ENCODE assay signal across 13 cellular contexts in genomic region chr1:203597386-203598040, GRCh38. TPM values are rescaled to one million over a fixed set of nuclear protein-coding genes. Genes with fewer than 3 reads are reported as not detected.
A peak's percentile ranks its signal among the peaks of the same experiment; 100 is the strongest.
DNase-seq lines count a peak whose midpoint lies in the region; ATAC-seq and TF ChIP-seq lines count a peak whose summit lies in the region.
"Had no signal": no experiment of that assay in that cellular context is flagged by ENCODE, and none has a peak within 500 bp of the region (broad histone marks: within the 10 kb centered on the region; RNA-seq: fewer than 3 reads in every experiment).

No MANE protein-coding gene starts in this region.

- H3K27me3 ChIP-seq in esophagus muscularis mucosa (no peaks in the 10 kb centered on the region), muscle layer of duodenum (ENCODE audit: low read depth, low read length) (no peaks in the 10 kb centered on the region), uterus (no peaks in the 10 kb centered on the region), breast epithelium (no peaks in the 10 kb centered on the region)

- no peak for DNase-seq in activated naive CD8-positive, alpha-beta T cell treated with anti-CD3 and anti-CD28 coated beads, Interleukin-2, amount 10 ng/mL, durations not matched to agents 7 days and 5 days
- DNase-seq in activated naive CD8-positive, alpha-beta T cell treated with anti-CD3 and anti-CD28 coated beads, Interleukin-2, amount 50 U/mL, for 24 hours, result no peak
- DNase-seq in esophagus muscularis mucosa (ENCODE audit: extremely low spot score) (no peak), uterus (peak; percentile 80 to 82), breast epithelium (ENCODE audit: low spot score in 2 of 2) (no peak), epidermal melanocyte (ENCODE audit: insufficient read length, low spot score) (no peak)
- DNase-seq: activated CD4-positive, alpha-beta T cell treated with anti-CD3 and anti-CD28 coated beads for 1 hour; activated T-cell treated with anti-CD3 and anti-CD28 coated beads, Interleukin-2, amount 50 U/mL, for 4 hours; effector CD8-positive, alpha-beta T cell had no signal

- H3K4me3 Mint-ChIP-seq in activated naive CD8-positive, alpha-beta T cell treated with anti-CD3 and anti-CD28 coated beads, Interleukin-2, amount 10 ng/mL, durations not matched to agents 7 days and 5 days, result no peak overlapping the region
- no peak overlapping the region for H3K4me3 Mint-ChIP-seq in activated naive CD8-positive, alpha-beta T cell treated with anti-CD3 and anti-CD28 coated beads, Interleukin-2, amount 50 U/mL, for 24 hours
- H3K4me3 Mint-ChIP-seq: activated T-cell treated with anti-CD3 and anti-CD28 coated beads, Interleukin-2, amount 50 U/mL, for 4 hours had no signal

- 27% methylated on average over 9 of the region's 11 CpGs for WGBS in esophagus muscularis mucosa

- POLR2A ChIA-PET in activated naive CD8-positive, alpha-beta T cell treated with anti-CD3 and anti-CD28 coated beads, Interleukin-2, amount 10 ng/mL, durations not matched to agents 7 days and 5 days (lab: Charles Lee), result interaction anchor here (0.9 to 1.6 kb wide), 2 partner anchors 9 to 23 kb away, joined by 3 to 6 read pairs; no protein-coding TSS in a partner anchor

- no peaks in the 10 kb centered on the region for H3K9me3 Mint-ChIP-seq in activated naive CD8-positive, alpha-beta T cell treated with anti-CD3 and anti-CD28 coated beads, Interleukin-2, amount 10 ng/mL, durations not matched to agents 7 days and 5 days
- no peaks in the 10 kb centered on the region for H3K9me3 Mint-ChIP-seq in activated naive CD8-positive, alpha-beta T cell treated with anti-CD3 and anti-CD28 coated beads, Interleukin-2, amount 50 U/mL, for 24 hours
- H3K9me3 Mint-ChIP-seq: activated T-cell treated with anti-CD3 and anti-CD28 coated beads, Interleukin-2, amount 50 U/mL, for 4 hours had no signal

- TF ChIP-seq POLR2A in esophagus muscularis mucosa (IDR thresholded peaks at IDR 0.05; ENCODE audit: low read depth), result no peak
- no peak for TF ChIP-seq POLR2A in uterus (IDR thresholded peaks at IDR 0.05)
- no peak for TF ChIP-seq POLR2A in breast epithelium (IDR thresholded peaks at IDR 0.05)

- H3K36me3 Mint-ChIP-seq in activated naive CD8-positive, alpha-beta T cell treated with anti-CD3 and anti-CD28 coated beads, Interleukin-2, amount 10 ng/mL, durations not matched to agents 7 days and 5 days, result no peaks in the 10 kb centered on the region
- no peaks in the 10 kb centered on the region for H3K36me3 Mint-ChIP-seq in activated naive CD8-positive, alpha-beta T cell treated with anti-CD3 and anti-CD28 coated beads, Interleukin-2, amount 50 U/mL, for 24 hours (ENCODE audit: low read depth)

- H3K36me3 ChIP-seq in esophagus muscularis mucosa (no peaks in the 10 kb centered on the region), muscle layer of duodenum (ENCODE audit: control insufficient read depth in 1 of 2, insufficient read depth in 2 of 2, low read length in 2 of 2) (no peaks in the 10 kb centered on the region), uterus (no peaks in the 10 kb centered on the region), breast epithelium (no peaks in the 10 kb centered on the region)

- no peak for ATAC-seq in activated naive CD8-positive, alpha-beta T cell treated with anti-CD3 and anti-CD28 coated beads, Interleukin-2, amount 10 ng/mL, durations not matched to agents 7 days and 5 days (ENCODE audit: low read depth)
- no peak for ATAC-seq in activated naive CD8-positive, alpha-beta T cell treated with anti-CD3 and anti-CD28 coated beads, Interleukin-2, amount 50 U/mL, for 24 hours
- no peak for ATAC-seq in GM18502 (IDR thresholded peaks at IDR 0.05; ENCODE audit: poor library complexity, unreplicated experiment)
- ATAC-seq: activated T-cell treated with anti-CD3 and anti-CD28 coated beads, Interleukin-2, amount 50 U/mL, for 4 hours; K562; SK-N-SH treated with all-trans-retinoic acid at 6 μM for 48 hours had no signal

- H3K4me1 ChIP-seq in esophagus muscularis mucosa (peaks cover 39 to 85% (median 64%) of the 10 kb centered on the region in 4 donors), muscle layer of duodenum (ENCODE audit: control insufficient read depth in 1 of 2, insufficient read depth in 2 of 2, low read length in 2 of 2) (peaks cover 14 to 43% of the 10 kb centered on the region in 2 donors), uterus (peaks cover 5 to 7% of the 10 kb centered on the region in 2 donors), breast epithelium (peaks cover 0 to 3% of the 10 kb centered on the region in 2 donors)

- H3K4me3 ChIP-seq in esophagus muscularis mucosa (peak overlapping the region; percentile 7 to 34 (median 30)), muscle layer of duodenum (ENCODE audit: low read depth in 1 of 2, low read length in 2 of 2) (no peak overlapping the region), uterus (no peak overlapping the region), breast epithelium (peak overlapping the region in 1 of 3 donors; percentile 40)
- H3K4me3 ChIP-seq: K562 had no signal

- H3K9me3 ChIP-seq in esophagus muscularis mucosa, result no peaks in the 10 kb centered on the region
- no peaks in the 10 kb centered on the region for H3K9me3 ChIP-seq in muscle layer of duodenum (ENCODE audit: control insufficient read depth in 1 of 2, low read length in 2 of 2)
- H3K9me3 ChIP-seq in uterus, result no peaks in the 10 kb centered on the region
- no peaks in the 10 kb centered on the region for H3K9me3 ChIP-seq in breast epithelium

- H3K4me1 Mint-ChIP-seq in activated naive CD8-positive, alpha-beta T cell treated with anti-CD3 and anti-CD28 coated beads, Interleukin-2, amount 10 ng/mL, durations not matched to agents 7 days and 5 days, result peaks cover 29% of the 10 kb centered on the region
- peaks cover 10% of the 10 kb centered on the region for H3K4me1 Mint-ChIP-seq in activated naive CD8-positive, alpha-beta T cell treated with anti-CD3 and anti-CD28 coated beads, Interleukin-2, amount 50 U/mL, for 24 hours

- no peaks in the 10 kb centered on the region for H3K27me3 Mint-ChIP-seq in activated naive CD8-positive, alpha-beta T cell treated with anti-CD3 and anti-CD28 coated beads, Interleukin-2, amount 10 ng/mL, durations not matched to agents 7 days and 5 days
- no peaks in the 10 kb centered on the region for H3K27me3 Mint-ChIP-seq in activated naive CD8-positive, alpha-beta T cell treated with anti-CD3 and anti-CD28 coated beads, Interleukin-2, amount 50 U/mL, for 24 hours

- no peak for TF ChIP-seq CTCF in esophagus muscularis mucosa (IDR thresholded peaks at IDR 0.05)
- TF ChIP-seq CTCF in uterus (IDR thresholded peaks at IDR 0.05), result no peak
- TF ChIP-seq CTCF in breast epithelium (IDR thresholded peaks at IDR 0.05), result no peak

- no peak for TF ChIP-seq EP300 in esophagus muscularis mucosa (IDR thresholded peaks at IDR 0.05)

- intact Hi-C loops in esophagus muscularis mucosa (cut with DNase I), result no loop called here
- intact Hi-C loops in uterus (cut with DNase I; ENCODE audit: low total_unique reads), result no loop called here
- intact Hi-C loops in breast epithelium (cut with DNase I; ENCODE audit: low total_unique reads), result no loop called here

- H3K27ac ChIP-seq in esophagus muscularis mucosa (replicated peaks in 1 of 4) (peak overlapping the region; percentile 79 to 87 (median 84)), muscle layer of duodenum (ENCODE audit: low read length) (peak overlapping the region; percentile 59), uterus (peak overlapping the region; percentile 83 to 84), breast epithelium (peak overlapping the region in 1 of 2 donors; percentile 35)

- peak overlapping the region; percentile 71 for H3K27ac Mint-ChIP-seq in activated naive CD8-positive, alpha-beta T cell treated with anti-CD3 and anti-CD28 coated beads, Interleukin-2, amount 10 ng/mL, durations not matched to agents 7 days and 5 days
- H3K27ac Mint-ChIP-seq in activated naive CD8-positive, alpha-beta T cell treated with anti-CD3 and anti-CD28 coated beads, Interleukin-2, amount 50 U/mL, for 24 hours, result no peak overlapping the region

RNA-seq across cellular contexts. Expression of gene ATP2B4, which starts 29.1 kb away (rescaled TPM):
- total RNA-seq in activated naive CD8-positive, alpha-beta T cell treated with anti-CD3 and anti-CD28 coated beads, Interleukin-2, amount 10 ng/mL, durations not matched to agents 7 days and 5 days, result 10 to 100 TPM; 64.5 to 67.2 TPM
- total RNA-seq in esophagus muscularis mucosa (100 to 1,000 TPM; 177 to 395 (median 260) TPM), uterus (100 to 1,000 TPM in 3 of 4 donors, 10 to 100 TPM in 1; 82.6 to 464 (median 215) TPM), breast epithelium (10 to 100 TPM; 55.7 to 97.1 (median 59.1) TPM)

Comparison
In these comparisons a context has a peak if more than half of its experiments do, and no peak if none do; other contexts are left out.
1. DNase-seq: peak in uterus (2 of 2); none in activated naive CD8-positive, alpha-beta T cell treated with anti-CD3 and anti-CD28 coated beads, Interleukin-2, amount 10 ng/mL, durations not matched to agents 7 days and 5 days (single experiment), activated naive CD8-positive, alpha-beta T cell treated with anti-CD3 and anti-CD28 coated beads, Interleukin-2, amount 50 U/mL, for 24 hours (single experiment), esophagus muscularis mucosa (single experiment), breast epithelium (0 of 2) and epidermal melanocyte (single experiment).
2. H3K4me3 ChIP-seq: peak in esophagus muscularis mucosa (4 of 4); none in muscle layer of duodenum (0 of 2) and uterus (0 of 2).